25 cellular contexts compared by ENCODE assay signal in the genomic region with DNA sequence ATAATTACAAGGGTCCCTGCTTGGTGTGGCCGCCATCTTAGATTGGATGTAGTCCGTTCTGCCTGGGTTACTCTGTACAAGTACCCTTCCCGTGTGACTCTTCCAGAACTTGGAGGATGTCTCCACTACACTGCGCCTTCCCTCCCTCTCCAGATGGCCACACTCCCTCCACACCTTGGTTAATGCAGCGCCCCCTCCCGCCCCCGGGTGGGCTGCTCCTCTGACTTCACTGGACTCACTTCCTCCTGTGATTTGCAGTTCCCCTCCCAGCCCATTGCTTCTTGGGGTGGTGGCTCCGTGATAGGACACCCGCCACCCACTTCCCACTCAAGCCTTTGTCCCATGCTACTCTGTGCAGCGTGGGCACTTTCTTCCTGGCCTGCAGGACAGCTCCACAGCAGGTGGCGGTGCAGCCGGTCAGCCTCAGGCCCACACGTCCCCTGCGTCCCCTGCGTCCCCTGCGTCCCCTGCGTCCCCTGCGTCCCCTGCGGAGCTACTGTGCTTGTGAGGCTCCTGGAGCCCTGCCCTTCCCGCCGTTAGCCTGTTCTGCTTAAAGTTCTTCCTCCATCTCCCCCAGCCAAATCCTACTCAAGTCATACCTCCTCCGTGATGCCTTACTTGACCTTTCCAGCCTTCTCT.
"Had no signal": no experiment of that assay in that cellular context is flagged by ENCODE, and none has a peak within 500 bp of the region (broad histone marks: within the 10 kb centered on the region; RNA-seq: fewer than 3 reads in every experiment).

No MANE protein-coding gene starts in this region.

- H3K4me3 Mint-ChIP-seq: mesothelial cell of epicardium; naive B cell; natural killer cell; nephron progenitor cell; neural progenitor cell; stimulated activated naive B cell treated with anti-CD40 and anti-IgM and Interleukin-4, amounts not matched to agents 10 μg/mL and 1 μg/mL and 100 μg/mL, for 72 hours; stimulated activated naive CD8-positive, alpha-beta T cell treated with anti-CD3 and anti-CD28 coated beads, Interleukin-15, Interleukin-2, amounts not matched to agents 100 ng/mL and 50 ng/mL, for 24 hours; type B pancreatic cell had no signal

- H3K4me1 Mint-ChIP-seq: mesothelial cell of epicardium, natural killer cell, nephron progenitor cell, neural progenitor cell had no signal

- H3K79me2 ChIP-seq: hepatocyte had no signal

- H3K36me3 ChIP-seq: heart right ventricle, left ventricle myocardium inferior, neural progenitor cell, ovary, right atrium auricular region, right lobe of liver, suprapubic skin, tibial nerve had no signal

- H3K9me3 ChIP-seq: heart right ventricle, left ventricle myocardium inferior, ovary, right atrium auricular region, right lobe of liver, suprapubic skin, tibial nerve had no signal

- H3K4me2 ChIP-seq: hepatocyte, neural progenitor cell, smooth muscle cell had no signal

- H3K27ac Mint-ChIP-seq: mesothelial cell of epicardium; natural killer cell; nephron progenitor cell; neural progenitor cell; progenitor cell of endocrine pancreas; stimulated activated naive B cell treated with anti-CD40 and anti-IgM and Interleukin-4, amounts not matched to agents 10 μg/mL and 1 μg/mL and 100 μg/mL, for 72 hours; stimulated activated naive CD8-positive, alpha-beta T cell treated with anti-CD3 and anti-CD28 coated beads, Interleukin-15, Interleukin-2, amounts not matched to agents 100 ng/mL and 50 ng/mL, for 24 hours; type B pancreatic cell had no signal

- H2AFZ ChIP-seq: hepatocyte, neural progenitor cell had no signal

- H3K27me3 ChIP-seq: ovary, right lobe of liver had no signal

- H3K4me1 ChIP-seq: heart right ventricle, left ventricle myocardium inferior, right atrium auricular region, right lobe of liver, suprapubic skin, tibial nerve had no signal

- H3K27ac ChIP-seq: heart right ventricle, hepatocyte, left ventricle myocardium inferior, neural progenitor cell, ovary, right atrium auricular region, right lobe of liver, suprapubic skin, tibial nerve had no signal

- ATAC-seq: heart right ventricle; natural killer cell; right lobe of liver; stimulated activated naive B cell treated with anti-CD40 and anti-IgM and Interleukin-4, amounts not matched to agents 10 μg/mL and 1 μg/mL and 100 μg/mL, for 72 hours had no signal

- DNase-seq: heart right ventricle; islet precursor cell; left ventricle myocardium inferior; mesendoderm; naive B cell; natural killer cell; nephron progenitor cell; ovary; right lobe of liver; stimulated activated CD4-positive, alpha-beta T cell treated with anti-CD3 and anti-CD28 coated beads, Interleukin-1b, Interleukin-23, amount 100 ng/mL, for 48 hours; stimulated activated CD4-positive, alpha-beta T cell treated with anti-CD3 and anti-CD28 coated beads, Interleukin-2, amount 100 ng/mL, for 48 hours; stimulated activated CD4-positive, alpha-beta T cell treated with anti-CD3 and anti-CD28 coated beads, Interleukin-4, amount 100 ng/mL, for 4 hours; stimulated activated CD8-positive, alpha-beta memory T cell treated with anti-CD3 and anti-CD28 coated beads, Interleukin-4, amount 100 ng/mL, for 48 hours; stimulated activated naive B cell treated with anti-CD40 and anti-IgM and Interleukin-4, amounts not matched to agents 10 μg/mL and 1 μg/mL and 100 μg/mL, for 72 hours had no signal

- H3K36me3 Mint-ChIP-seq: mesothelial cell of epicardium, natural killer cell, neural progenitor cell, type B pancreatic cell had no signal

- H3K4me3 ChIP-seq: heart right ventricle, hepatocyte, left ventricle myocardium inferior, lung, neural progenitor cell, ovary, right atrium auricular region, right lobe of liver, smooth muscle cell, suprapubic skin, tibial nerve had no signal

- H3K9me3 Mint-ChIP-seq: mesothelial cell of epicardium; natural killer cell; stimulated activated naive CD8-positive, alpha-beta T cell treated with anti-CD3 and anti-CD28 coated beads, Interleukin-15, Interleukin-2, amounts not matched to agents 100 ng/mL and 50 ng/mL, for 24 hours; type B pancreatic cell had no signal
